22 cellular contexts compared by ENCODE assay signal in genomic region chrX:2587146-2587545, GRCh38.
"Had no signal": no experiment of that assay in that cellular context is flagged by ENCODE, and none has a peak within 500 bp of the region (broad histone marks: within the 10 kb centered on the region; RNA-seq: fewer than 3 reads in every experiment).

No MANE protein-coding gene starts in this region.

- H3K4me3 Mint-ChIP-seq: naive thymus-derived CD8-positive, alpha-beta T cell; nephron progenitor cell; stimulated activated effector memory CD8-positive, alpha-beta T cell treated with anti-CD3 and anti-CD28 coated beads, Interleukin-12 subunit alpha, Interleukin-12 subunit beta, amount 100 ng/mL, for 72 hours had no signal

- ATAC-seq: gastrocnemius medialis; left ventricle myocardium superior; lower lobe of right lung; naive thymus-derived CD8-positive, alpha-beta T cell; psoas muscle; right cardiac atrium; stimulated activated effector memory CD8-positive, alpha-beta T cell treated with anti-CD3 and anti-CD28 coated beads, Interleukin-12 subunit alpha, Interleukin-12 subunit beta, amount 100 ng/mL, for 72 hours; stimulated activated naive CD8-positive, alpha-beta T cell treated with anti-CD3 and anti-CD28 coated beads, Interleukin-15, Interleukin-2, amounts not matched to agents 100 U/mL and 50 U/mL, for 24 hours had no signal

- H3K36me3 Mint-ChIP-seq: stimulated activated effector memory CD8-positive, alpha-beta T cell treated with anti-CD3 and anti-CD28 coated beads, Interleukin-12 subunit alpha, Interleukin-12 subunit beta, amount 100 ng/mL, for 72 hours had no signal

- H3K27ac ChIP-seq: coronary artery, gastrocnemius medialis, lower lobe of right lung, ovary, psoas muscle, sigmoid colon, suprapubic skin had no signal

- H3K9me3 Mint-ChIP-seq: naive thymus-derived CD8-positive, alpha-beta T cell; stimulated activated effector memory CD8-positive, alpha-beta T cell treated with anti-CD3 and anti-CD28 coated beads, Interleukin-12 subunit alpha, Interleukin-12 subunit beta, amount 100 ng/mL, for 72 hours had no signal

- H3K9me3 ChIP-seq: gastrocnemius medialis, lower lobe of right lung, ovary, psoas muscle, sigmoid colon, suprapubic skin had no signal

- H3K27me3 ChIP-seq: ovary had no signal

- H3K27ac Mint-ChIP-seq: naive thymus-derived CD8-positive, alpha-beta T cell; nephron progenitor cell; stimulated activated effector memory CD8-positive, alpha-beta T cell treated with anti-CD3 and anti-CD28 coated beads, Interleukin-12 subunit alpha, Interleukin-12 subunit beta, amount 100 ng/mL, for 72 hours had no signal

- H3K4me1 ChIP-seq: gastrocnemius medialis, lower lobe of right lung, psoas muscle had no signal

- FAIRE-seq: endometrium, keratinocyte had no signal

- H3K36me3 ChIP-seq: gastrocnemius medialis, lower lobe of right lung, ovary, sigmoid colon, suprapubic skin had no signal

- H3K4me3 ChIP-seq: coronary artery, gastrocnemius medialis, lower lobe of right lung, ovary, psoas muscle, sigmoid colon, suprapubic skin had no signal

- DNase-seq: dermis blood vessel endothelial cell; effector memory CD4-positive, alpha-beta T cell; gastrocnemius medialis; head of caudate nucleus; left ventricle myocardium superior; lower lobe of right lung; naive thymus-derived CD8-positive, alpha-beta T cell; nephron progenitor cell; occipital lobe; ovary; psoas muscle; right cardiac atrium; sigmoid colon; stimulated activated CD4-positive, alpha-beta T cell treated with anti-CD3 and anti-CD28 coated beads, Interleukin-2, amount 100 ng/mL, for 24 hours; stimulated activated CD4-positive, alpha-beta T cell treated with anti-CD3 and anti-CD28 coated beads, Interleukin-4, amount 100 ng/mL, for 24 hours; stimulated activated naive CD8-positive, alpha-beta T cell treated with anti-CD3 and anti-CD28 coated beads, Interleukin-15, Interleukin-2, amounts not matched to agents 100 U/mL and 50 U/mL, for 24 hours; trophoblast cell had no signal
